In genomic region chr1:94805912-94806311, GRCh38 we compare ENCODE assay signal across 8 cellular contexts. TPM values are rescaled to one million over a fixed set of nuclear protein-coding genes. Genes with fewer than 3 reads are reported as not detected.
DNase-seq lines count a peak whose midpoint lies in the region; ATAC-seq, FAIRE-seq and TF ChIP-seq lines count a peak whose summit lies in the region.

No MANE protein-coding gene starts in this region.

- peak overlapping the region; percentile 0 for H3K4me3 ChIP-seq in AG04449 (ENCODE audit: low read depth, low read length)
- H3K4me3 ChIP-seq in trophoblast cell (ENCODE audit: low read depth, low read length) = no peak overlapping the region

- POLR2A ChIA-PET in AG04449 (lab: Yijun Ruan, JAX) = no interaction called here
- POLR2A ChIA-PET in RWPE1 (lab: Yijun Ruan, JAX; ENCODE audit: low non-redundant PET) = no interaction called here

- H2AFZ ChIP-seq in trophoblast cell (ENCODE audit: insufficient read depth, low read length, poor library complexity) = no peak overlapping the region

- peak; percentile 44 for FAIRE-seq in GM12892 (lab: Jason Lieb, UNC)

- H2AK5ac ChIP-seq in trophoblast cell (ENCODE audit: low read length) = no peak overlapping the region

- no peaks in the 10 kb centered on the region for H3K79me1 ChIP-seq in trophoblast cell (ENCODE audit: low read length)

- H3K27me3 ChIP-seq in trophoblast cell (ENCODE audit: insufficient read depth, low read length) = no peaks in the 10 kb centered on the region

- no peak overlapping the region for H3K4ac ChIP-seq in trophoblast cell (ENCODE audit: low read depth, low read length)

- H3K27ac ChIP-seq in RWPE1 (no peak overlapping the region), trophoblast cell (ENCODE audit: low read depth, low read length) (no peak overlapping the region)

- H3K9me3 ChIP-seq in trophoblast cell (ENCODE audit: insufficient read depth, low read depth, low read length) = peaks cover 2% of the 10 kb centered on the region

- H3K79me2 ChIP-seq in trophoblast cell (ENCODE audit: control insufficient read depth, insufficient read depth, low read length, poor library complexity) = no peaks in the 10 kb centered on the region

- peaks cover 4 to 6% of the 10 kb centered on the region in 2 experiments for H3K4me1 ChIP-seq in trophoblast cell (ENCODE audit: control insufficient read depth in 1 of 2, insufficient read depth in 2 of 2, low read length in 2 of 2)

- H4K8ac ChIP-seq in trophoblast cell (ENCODE audit: low read depth, low read length) = no peak overlapping the region

- no peaks in the 10 kb centered on the region for H3K36me3 ChIP-seq in trophoblast cell (ENCODE audit: control insufficient read depth in 1 of 2, insufficient read depth in 2 of 2, low read length in 2 of 2)

- no CpG with 5 or more reads among the region's 4 CpGs for WGBS in trophoblast cell (ENCODE audit: extremely low coverage, insufficient coverage, insufficient read length)

- no peak for TF ChIP-seq POLR2A in GM12892 (IDR thresholded peaks at IDR 0.05; ENCODE audit: low read depth, low read length)

- CTCF ChIA-PET in AG04449 (lab: Yijun Ruan, JAX) (interaction anchor here (0.6 to 9.5 kb wide), 58 partner anchors 9 to 780 kb away, joined by 3 to 563 read pairs (median 4); partner anchors contain the start of gene F3), RWPE1 (lab: Yijun Ruan, JAX) (interaction anchor here (0.6 to 1.8 kb wide), 10 partner anchors 16 to 323 kb away, joined by 3 to 13 read pairs (median 4); no protein-coding TSS in a partner anchor)

- H3K14ac ChIP-seq in trophoblast cell (ENCODE audit: low read length) = no peak overlapping the region

- H4K91ac ChIP-seq in trophoblast cell (ENCODE audit: low read depth, low read length) = no peak overlapping the region

- DNase-seq in AG04449 (ENCODE audit: low read depth, low spot score) = no peak
- DNase-seq in GM12892 (ENCODE audit: insufficient read length) = no peak
- DNase-seq in RWPE1 (ENCODE audit: low spot score) = peak; percentile 62
- DNase-seq in activated gamma-delta T cell treated with anti-CD3 and anti-CD28 coated beads, Interleukin-2, amount 50 U/mL, for 16 hours (ENCODE audit: low read depth) = peak; percentile 18
- peak; percentile 63 for DNase-seq in globus pallidus (ENCODE audit: low spot score)
- peak; percentile 45 to 77 for DNase-seq in trophoblast cell
- no peak for DNase-seq in NCI-H1048 (lab: John Stamatoyannopoulos, UW)

- H2BK120ac ChIP-seq in trophoblast cell (ENCODE audit: insufficient read depth, low read length, poor library complexity) = no peak overlapping the region

- H2BK5ac ChIP-seq in trophoblast cell (ENCODE audit: low read depth, low read length, poor library complexity) = no peak overlapping the region

- no peak overlapping the region for H3K23ac ChIP-seq in trophoblast cell (ENCODE audit: low read length)

- no peak overlapping the region for H2BK12ac ChIP-seq in trophoblast cell (ENCODE audit: low read length)

- peak; percentile 63 for ATAC-seq in HG03442 (IDR thresholded peaks at IDR 0.05; ENCODE audit: unreplicated experiment)

- H3K4me2 ChIP-seq in trophoblast cell (ENCODE audit: low read length) = no peak overlapping the region

- no peak overlapping the region for H4K12ac ChIP-seq in trophoblast cell (ENCODE audit: low read depth, low read length)

- TF ChIP-seq CTCF in AG04449 (IDR thresholded peaks at IDR 0.05; ENCODE audit: insufficient read depth, low read length, missing control alignments) (peak; percentile 74), RWPE1 (conservative IDR thresholded peaks at IDR 0.05; ENCODE audit: low read depth) (peak; percentile 97)

- no peak overlapping the region for H3K9ac ChIP-seq in trophoblast cell (ENCODE audit: low read length)

- no peak overlapping the region for H3K18ac ChIP-seq in trophoblast cell (ENCODE audit: low read length)

RNA-seq across cellular contexts. Expression of gene SLC44A3, which starts 14.2 kb away (rescaled TPM):
- not detected for polyA plus RNA-seq in GM12892 (2012; ENCODE audit: missing spikeins)
- 3.6 and 5.9 TPM in 2 replicates for polyA plus RNA-seq in trophoblast cell (2013)

Comparison
In these comparisons a context has a peak if more than half of its experiments do, and no peak if none do; other contexts are left out.
1. DNase-seq: peak in RWPE1 (single experiment), activated gamma-delta T cell treated with anti-CD3 and anti-CD28 coated beads, Interleukin-2, amount 50 U/mL, for 16 hours (single experiment), globus pallidus (single experiment) and trophoblast cell (2 of 2); none in AG04449 (single experiment), GM12892 (single experiment) and NCI-H1048 (single experiment).